Comparison of ENCODE assay signal across 22 cellular contexts in genomic region chr9:79645110-79645509, GRCh38.
"Had no signal": no experiment of that assay in that cellular context is flagged by ENCODE, and none has a peak within 500 bp of the region (broad histone marks: within the 10 kb centered on the region; RNA-seq: fewer than 3 reads in every experiment).

No MANE protein-coding gene starts in this region.

- FAIRE-seq: K562, RCC 7860 had no signal

- H3K27ac ChIP-seq: KMS-11, SJSA1, SK-N-MC had no signal

- H3K27me3 ChIP-seq: SJSA1 had no signal

- H3K9ac ChIP-seq: KMS-11 had no signal

- DNase-seq: Kasumi-1, MM.1S, NCI-H1105, NCI-H1417 treated with DMSO at 0.1 percent for 48 hours, NCI-H146, NCI-H1694 treated with DMSO at 0.1 percent for 48 hours, NCI-H1930, NCI-H2081, NCI-H2107, NCI-H2227 treated with DMSO at 0.1 percent for 48 hours, NCI-H524, NCI-H526 treated with DMSO at 0.1 percent for 48 hours, NCI-H774, Right ventricle myocardium superior, RPMI8226, SIG-M5 had no signal

- H3K27ac Mint-ChIP-seq: IgD-negative memory B cell had no signal

- H3K9me3 ChIP-seq: SJSA1 had no signal

- H3K4me3 ChIP-seq: K562, SJSA1, SK-N-MC had no signal

- H3K27me3 Mint-ChIP-seq: IgD-negative memory B cell had no signal

- ATAC-seq: K562 had no signal

- H3K4me2 ChIP-seq: KMS-11 had no signal

- H3K4me3 Mint-ChIP-seq: IgD-negative memory B cell had no signal

- H3K4me1 ChIP-seq: SJSA1 had no signal
